2 cellular contexts compared by ENCODE assay signal in genomic region chr1:244296447-244296846, GRCh38.
TF ChIP-seq lines count a peak whose summit lies in the region.

No MANE protein-coding gene starts in this region.

TF ChIP-seq in GM23338, 12 proteins besides CTCF, POLR2A, EP300 and RAD21:
- TF ChIP-seq ZNF462 (CRISPR knock-in tag; IDR thresholded peaks at IDR 0.05) (no peak), CREB1 (CRISPR knock-in tag; IDR thresholded peaks at IDR 0.05; ENCODE audit: low read depth) (no peak), POLR2AphosphoS5 (IDR thresholded peaks at IDR 0.05; ENCODE audit: low read depth) (no peak), ZNF331 (CRISPR knock-in tag; IDR thresholded peaks at IDR 0.05; ENCODE audit: low read depth) (no peak), NANOG (IDR thresholded peaks at IDR 0.05; ENCODE audit: borderline replicate concordance) (no peak), JUNB (IDR thresholded peaks at IDR 0.05; ENCODE audit: unreplicated experiment) (no peak), EZH2 (IDR thresholded peaks at IDR 0.05; ENCODE audit: low read depth, unreplicated experiment) (no peak)
TF ChIP-seq in GM23338: peak in this region for 0.

TF ChIP-seq in endothelial cell of umbilical vein, 7 proteins besides CTCF, POLR2A, EP300 and RAD21:
- TF ChIP-seq JUN (IDR thresholded peaks at IDR 0.05; ENCODE audit: borderline replicate concordance, insufficient read depth, insufficient read length, low read depth) = no peak
